16 cellular contexts compared by ENCODE assay signal in the genomic region with DNA sequence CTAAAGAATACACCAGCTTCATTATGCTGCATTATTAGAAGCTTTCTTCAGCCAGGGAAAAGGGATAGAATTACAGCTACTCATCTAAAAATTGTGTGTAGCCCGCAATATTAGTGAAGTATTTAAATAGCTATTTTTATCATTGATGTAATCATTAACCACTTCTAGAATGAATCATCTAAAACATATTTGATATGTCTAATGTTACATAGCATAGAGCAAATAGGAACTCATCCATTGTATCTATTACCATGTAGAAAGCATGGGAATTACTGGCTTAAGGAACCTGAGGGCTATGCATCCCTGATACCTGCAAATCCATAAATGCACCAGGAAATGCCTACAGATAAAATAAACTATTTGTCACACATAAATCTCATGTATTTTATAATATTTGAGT. TPM values are rescaled to one million over a fixed set of nuclear protein-coding genes. Genes with fewer than 3 reads are reported as not detected.
DNase-seq lines count a peak whose midpoint lies in the region; ATAC-seq, FAIRE-seq and TF ChIP-seq lines count a peak whose summit lies in the region.
"Had no signal": no experiment of that assay in that cellular context is flagged by ENCODE, and none has a peak within 500 bp of the region (broad histone marks: within the 10 kb centered on the region; RNA-seq: fewer than 3 reads in every experiment).

No MANE protein-coding gene starts in this region.

- H3K36me3 ChIP-seq in bronchial epithelial cell (ENCODE audit: control insufficient read depth, insufficient read depth, low read length) (no peaks in the 10 kb centered on the region), tibial nerve (no peaks in the 10 kb centered on the region)
- H3K36me3 ChIP-seq: BLaER1 treated with 17β-estradiol and CSF1 and Interleukin-3, amounts not matched to agents 10 nM and 100 nM; HAP-1 had no signal

- H3K4me3 ChIP-seq in bronchial epithelial cell (ENCODE audit: low read depth, low read length) (no peak overlapping the region), tibial nerve (no peak overlapping the region)
- H3K4me3 ChIP-seq: BLaER1 treated with 17β-estradiol and CSF1 and Interleukin-3, amounts not matched to agents 10 nM and 100 nM; HAP-1 had no signal

- H3K27me3 ChIP-seq in bronchial epithelial cell (ENCODE audit: control insufficient read depth, insufficient read depth, low read length) (no peaks in the 10 kb centered on the region), tibial nerve (no peaks in the 10 kb centered on the region)
- H3K27me3 ChIP-seq: BLaER1 treated with 17β-estradiol and CSF1 and Interleukin-3, amounts not matched to agents 10 nM and 100 nM had no signal

- H3K4me1 ChIP-seq in tibial nerve, result no peaks in the 10 kb centered on the region
- H3K4me1 ChIP-seq: BLaER1 treated with 17β-estradiol and CSF1 and Interleukin-3, amounts not matched to agents 10 nM and 100 nM; HAP-1 had no signal

- peak; percentile 3 for DNase-seq in NCI-H146 (lab: John Stamatoyannopoulos, UW)
- no peak for DNase-seq in NCI-H146 treated with DMSO at 0.1 percent for 48 hours (lab: John Stamatoyannopoulos, UW; ENCODE audit: unreplicated experiment)
- peak; percentile 39 for DNase-seq in NCI-H526 treated with DMSO at 0.1 percent for 48 hours (lab: John Stamatoyannopoulos, UW)
- peak; percentile 52 for DNase-seq in bronchial epithelial cell (ENCODE audit: low read depth)
- DNase-seq in GOT3 (lab: John Stamatoyannopoulos, UW), result no peak
- DNase-seq in tibial nerve (ENCODE audit: low spot score in 2 of 2), result no peak
- DNase-seq: 8988T; Calu3; CD8-positive, alpha-beta T cell had no signal

- no peak for FAIRE-seq in bronchial epithelial cell (lab: Jason Lieb, UNC)
- FAIRE-seq: G401.6, GM12891, GM19239 had no signal

- TF ChIP-seq EP300 in tibial nerve (IDR thresholded peaks at IDR 0.05), result no peak

- 92 to 93% methylated on average over 1 of the region's 1 CpG for WGBS in tibial nerve, 2 donors

- no peak for TF ChIP-seq POLR2A in tibial nerve (IDR thresholded peaks at IDR 0.05)

- ATAC-seq in HG02884 (IDR thresholded peaks at IDR 0.05; ENCODE audit: unreplicated experiment), result no peak
- ATAC-seq: CD8-positive, alpha-beta T cell had no signal

- no peaks in the 10 kb centered on the region for H3K9me3 ChIP-seq in tibial nerve
- H3K9me3 ChIP-seq: BLaER1 treated with 17β-estradiol and CSF1 and Interleukin-3, amounts not matched to agents 10 nM and 100 nM; HAP-1 had no signal

- TF ChIP-seq CTCF in bronchial epithelial cell (IDR thresholded peaks at IDR 0.05; ENCODE audit: insufficient read depth, low read length, severe bottlenecking), result no peak
- no peak for TF ChIP-seq CTCF in tibial nerve (IDR thresholded peaks at IDR 0.05)

- no peak overlapping the region for H3K27ac ChIP-seq in tibial nerve
- H3K27ac ChIP-seq: BLaER1 treated with 17β-estradiol and CSF1 and Interleukin-3, amounts not matched to agents 10 nM and 100 nM had no signal

RNA-seq across cellular contexts. Expression of a gene that starts 54.5 kb away (rescaled TPM):
- total RNA-seq in bronchial epithelial cell (0.64 and 1.1 TPM in 2 replicates), tibial nerve (10 to 100 TPM; 54.3 to 81.5 (median 61.2) TPM)
- total RNA-seq: B cell; CD8-positive, alpha-beta T cell had no signal

Comparison
In these comparisons a context has a peak if more than half of its experiments do, and no peak if none do; other contexts are left out.
1. DNase-seq: peak in NCI-H146 (single experiment), NCI-H526 treated with DMSO at 0.1 percent for 48 hours (single experiment) and bronchial epithelial cell (single experiment); none in NCI-H146 treated with DMSO at 0.1 percent for 48 hours (single experiment), GOT3 (single experiment) and tibial nerve (0 of 2).
2. RNA of a gene that starts 54.5 kb away (total RNA-seq): 54.3 to 81.5 TPM in tibial nerve; 0.64 to 1.1 TPM in bronchial epithelial cell; every median in the first group is over 10 times any median in the second.